Comparison of ENCODE assay signal across 14 cellular contexts in genomic region chr12:126773012-126773411, GRCh38.
DNase-seq lines count a peak whose midpoint lies in the region; ATAC-seq, FAIRE-seq and TF ChIP-seq lines count a peak whose summit lies in the region.
"Had no signal": no experiment of that assay in that cellular context is flagged by ENCODE, and none has a peak within 500 bp of the region (broad histone marks: within the 10 kb centered on the region; RNA-seq: fewer than 3 reads in every experiment).

No MANE protein-coding gene starts in this region.

- intact Hi-C loops in pancreas (cut with DNase I), result no loop called here

- H3K36me3 ChIP-seq in pancreas, result no peaks in the 10 kb centered on the region
- H3K36me3 ChIP-seq: heart right ventricle, thoracic aorta had no signal

- H3K27ac Mint-ChIP-seq in activated T-helper 17 cell treated with anti-CD3 and anti-CD28 coated beads, Interleukin-2, amount 50 U/mL, for 72 hours, result peak overlapping the region; percentile 99
- H3K27ac Mint-ChIP-seq in osteocyte (ENCODE audit: unreplicated experiment), result no peak overlapping the region

- ATAC-seq in GM18867 (IDR thresholded peaks at IDR 0.05; ENCODE audit: unreplicated experiment) (peak; percentile 22), HG02798 (IDR thresholded peaks at IDR 0.05; ENCODE audit: poor library complexity, unreplicated experiment) (peak; percentile 31), pancreas (peak in 3 of 4 donors; percentile 24 to 75 (median 67)), GM21423 (IDR thresholded peaks at IDR 0.05; ENCODE audit: unreplicated experiment) (no peak)
- ATAC-seq in activated T-helper 17 cell treated with anti-CD3 and anti-CD28 coated beads, Interleukin-2, amount 50 U/mL, for 72 hours (replicated peaks), result no peak
- ATAC-seq: heart right ventricle had no signal

- H3K27me3 ChIP-seq in pancreas, result no peaks in the 10 kb centered on the region

- CTCF ChIA-PET in HEK293T (lab: Yijun Ruan, JAX), result no interaction called here

- POLR2A ChIA-PET in HEK293T (lab: Yijun Ruan, JAX), result no interaction called here

- TF ChIP-seq CTCF in pancreas (IDR thresholded peaks at IDR 0.05) (no peak), osteocyte (IDR thresholded peaks at IDR 0.05) (no peak)

- H3K36me3 Mint-ChIP-seq in activated T-helper 17 cell treated with anti-CD3 and anti-CD28 coated beads, Interleukin-2, amount 50 U/mL, for 72 hours (ENCODE audit: low read depth), result peaks cover 41% of the 10 kb centered on the region
- H3K36me3 Mint-ChIP-seq in osteocyte (ENCODE audit: unreplicated experiment), result no peaks in the 10 kb centered on the region

- no peak for FAIRE-seq in pancreas (lab: Jason Lieb, UNC)
- FAIRE-seq: HTR-8/SVneo had no signal

- peaks cover 0 to 3% (median 0%) of the 10 kb centered on the region in 3 donors for H3K4me1 ChIP-seq in pancreas
- H3K4me1 ChIP-seq: heart right ventricle had no signal

- DNase-seq in pancreas (no peak), osteocyte (ENCODE audit: extremely low spot score, unreplicated experiment) (no peak), HEK293T (ENCODE audit: extremely low spot score) (no peak)
- DNase-seq: amniotic stem cell; effector CD8-positive, alpha-beta T cell; heart right ventricle; NCI-H1436 had no signal

- no peak overlapping the region for H3K4me3 ChIP-seq in pancreas
- H3K4me3 ChIP-seq: heart right ventricle, thoracic aorta had no signal

- peak overlapping the region; percentile 96 for H3K4me3 Mint-ChIP-seq in activated T-helper 17 cell treated with anti-CD3 and anti-CD28 coated beads, Interleukin-2, amount 50 U/mL, for 72 hours
- no peak overlapping the region for H3K4me3 Mint-ChIP-seq in osteocyte (ENCODE audit: unreplicated experiment)

- H3K9me3 ChIP-seq in pancreas, result no peaks in the 10 kb centered on the region
- H3K9me3 ChIP-seq: thoracic aorta had no signal

- H3K27me3 Mint-ChIP-seq in activated T-helper 17 cell treated with anti-CD3 and anti-CD28 coated beads, Interleukin-2, amount 50 U/mL, for 72 hours, result no peaks in the 10 kb centered on the region
- no peaks in the 10 kb centered on the region for H3K27me3 Mint-ChIP-seq in osteocyte (ENCODE audit: unreplicated experiment)

- peak overlapping the region in 2 of 4 donors; percentile 8 to 41 for H3K27ac ChIP-seq in pancreas
- H3K27ac ChIP-seq: C4-2B, heart right ventricle, thoracic aorta had no signal

- H3K4me1 Mint-ChIP-seq in activated T-helper 17 cell treated with anti-CD3 and anti-CD28 coated beads, Interleukin-2, amount 50 U/mL, for 72 hours, result peaks cover 6% of the 10 kb centered on the region
- no peaks in the 10 kb centered on the region for H3K4me1 Mint-ChIP-seq in osteocyte (ENCODE audit: unreplicated experiment)

- H3K9me3 Mint-ChIP-seq in activated T-helper 17 cell treated with anti-CD3 and anti-CD28 coated beads, Interleukin-2, amount 50 U/mL, for 72 hours, result peaks cover 8% of the 10 kb centered on the region
- H3K9me3 Mint-ChIP-seq in osteocyte (ENCODE audit: unreplicated experiment), result peaks cover 64% of the 10 kb centered on the region

- WGBS in pancreas, 2 donors, result 42 to 54% methylated on average over 5 of the region's 5 CpGs

TF ChIP-seq in HEK293T, 16 proteins besides CTCF, POLR2A, EP300 and RAD21:
- TF ChIP-seq NFRKB (IDR thresholded peaks at IDR 0.05) (no peak), ZNF384 (IDR thresholded peaks at IDR 0.05) (no peak), SUZ12 (IDR thresholded peaks at IDR 0.05) (no peak), PKNOX1 (IDR thresholded peaks at IDR 0.05) (no peak), LEF1 (IDR thresholded peaks at IDR 0.05; ENCODE audit: borderline replicate concordance) (no peak), L3MBTL2 (conservative IDR thresholded peaks at IDR 0.05) (no peak), FOXA1 (IDR thresholded peaks at IDR 0.05) (no peak), TARDBP (IDR thresholded peaks at IDR 0.05) (no peak), FOXK2 (IDR thresholded peaks at IDR 0.05) (no peak), ELF4 (IDR thresholded peaks at IDR 0.05) (no peak), HDGF (IDR thresholded peaks at IDR 0.05; ENCODE audit: borderline replicate concordance) (no peak)
TF ChIP-seq in HEK293T: peak in this region for 0.

Comparison
In these comparisons a context has a peak if more than half of its experiments do, and no peak if none do; other contexts are left out.
1. ATAC-seq: peak in GM18867 (single experiment), HG02798 (single experiment) and pancreas (3 of 4); none in activated T-helper 17 cell treated with anti-CD3 and anti-CD28 coated beads, Interleukin-2, amount 50 U/mL, for 72 hours (single experiment) and GM21423 (single experiment).